In the genomic region with DNA sequence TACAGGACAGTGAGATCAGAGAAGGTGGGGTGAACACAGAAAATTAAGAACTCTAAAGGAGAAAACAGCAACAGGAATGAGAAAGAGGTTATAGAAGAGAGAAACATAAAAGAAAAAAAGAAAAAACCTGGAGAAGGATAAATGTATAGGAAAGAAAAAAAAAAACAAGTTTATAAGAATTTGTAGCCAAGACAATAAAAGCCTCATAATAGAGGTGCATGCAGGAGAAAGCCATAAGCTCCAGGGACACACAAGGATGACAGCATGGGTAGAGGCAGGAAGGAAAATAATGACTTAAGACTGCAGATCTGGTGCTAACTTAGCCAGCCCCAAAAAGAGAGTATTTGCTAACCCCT, we compare ENCODE assay signal across 23 cellular contexts.
A peak's percentile ranks its signal among the peaks of the same experiment; 100 is the strongest.
DNase-seq lines count a peak whose midpoint lies in the region; ATAC-seq, FAIRE-seq and TF ChIP-seq lines count a peak whose summit lies in the region.
"Had no signal": no experiment of that assay in that cellular context is flagged by ENCODE, and none has a peak within 500 bp of the region (broad histone marks: within the 10 kb centered on the region; RNA-seq: fewer than 3 reads in every experiment).

No MANE protein-coding gene starts in this region.

- H3K4me2 ChIP-seq in KMS-11 (peak overlapping the region; percentile 98), astrocyte (ENCODE audit: low read length) (no peak overlapping the region)

- no peaks in the 10 kb centered on the region for H4K20me1 ChIP-seq in KMS-11 (ENCODE audit: insufficient read depth)
- no peaks in the 10 kb centered on the region for H4K20me1 ChIP-seq in astrocyte (ENCODE audit: insufficient read depth, low read length)

- peak overlapping the region; percentile 37 for H3K27ac Mint-ChIP-seq in Caco-2 (ENCODE audit: unreplicated experiment)
- H3K27ac Mint-ChIP-seq in astrocyte (ENCODE audit: unreplicated experiment), result peak overlapping the region; percentile 48
- H3K27ac Mint-ChIP-seq in nephron progenitor cell, result peak overlapping the region; percentile 74

- H3K9ac ChIP-seq in KMS-11 (no peak overlapping the region), astrocyte (ENCODE audit: low read length) (no peak overlapping the region)

- CTCF ChIA-PET in Caco-2 (lab: Charles Lee), result no interaction called here

- H3K27me3 Mint-ChIP-seq in Caco-2 (ENCODE audit: insufficient read depth, unreplicated experiment) (no peaks in the 10 kb centered on the region), astrocyte (ENCODE audit: low read depth, unreplicated experiment) (no peaks in the 10 kb centered on the region), nephron progenitor cell (ENCODE audit: low read depth, poor library complexity) (no peaks in the 10 kb centered on the region)
- H3K27me3 Mint-ChIP-seq: naive thymus-derived CD4-positive, alpha-beta T cell had no signal

- no peak for TF ChIP-seq CTCF in Caco-2 (IDR thresholded peaks at IDR 0.05; ENCODE audit: insufficient read depth in 1 of 2, low read depth in 1 of 2, low read length in 1 of 2, severe bottlenecking in 1 of 2, unreplicated experiment in 1 of 2)
- no peak for TF ChIP-seq CTCF in KMS-11 (conservative IDR thresholded peaks at IDR 0.05; ENCODE audit: low read depth, low read length)
- TF ChIP-seq CTCF in astrocyte (IDR thresholded peaks at IDR 0.05; ENCODE audit: insufficient read depth, low read depth, low read length), result no peak
- no peak for TF ChIP-seq CTCF in nephron progenitor cell (IDR thresholded peaks at IDR 0.05)

- H3K4me3 Mint-ChIP-seq in Caco-2 (ENCODE audit: unreplicated experiment), result no peak overlapping the region
- H3K4me3 Mint-ChIP-seq in astrocyte (ENCODE audit: unreplicated experiment), result no peak overlapping the region
- H3K4me3 Mint-ChIP-seq in nephron progenitor cell, result peak overlapping the region; percentile 61
- H3K4me3 Mint-ChIP-seq: CD4-positive, CD25-positive, alpha-beta regulatory T cell; naive thymus-derived CD4-positive, alpha-beta T cell had no signal

- H3K36me3 ChIP-seq in Caco-2 (ENCODE audit: control insufficient read depth, insufficient read depth, low read length), result no peaks in the 10 kb centered on the region
- H3K36me3 ChIP-seq in KMS-11 (ENCODE audit: insufficient read depth), result no peaks in the 10 kb centered on the region
- H3K36me3 ChIP-seq in astrocyte (ENCODE audit: insufficient read depth, low read length), result no peaks in the 10 kb centered on the region
- H3K36me3 ChIP-seq: pancreas had no signal

- H3K4me3 ChIP-seq in Caco-2 (ENCODE audit: low read depth, low read length) (no peak overlapping the region), KMS-11 (IDR thresholded peaks at IDR 0.05; ENCODE audit: insufficient read depth, low read depth, low read length) (no peak overlapping the region), astrocyte (ENCODE audit: insufficient read depth, low read depth, low read length) (no peak overlapping the region)
- H3K4me3 ChIP-seq: body of pancreas, pancreas had no signal

- H3K79me2 ChIP-seq in KMS-11 (ENCODE audit: insufficient read depth, low read depth) (no peaks in the 10 kb centered on the region), astrocyte (ENCODE audit: insufficient read depth, low read length) (no peaks in the 10 kb centered on the region)

- FAIRE-seq in astrocyte (lab: Jason Lieb, UNC), result no peak
- FAIRE-seq: GM19239, pancreas had no signal

- no TSS peak for BruUV-seq in Caco-2 (replicated peaks; lab: Mats Ljungman, UMichigan)

- DNase-seq in Caco-2 (no peak), astrocyte (ENCODE audit: low read depth) (no peak), nephron progenitor cell (no peak), SKM-1 (lab: John Stamatoyannopoulos, UW; ENCODE audit: unreplicated experiment) (no peak)
- DNase-seq: activated gamma-delta T cell; body of pancreas; CD4-positive, CD25-positive, alpha-beta regulatory T cell; DMS 273 treated with DMSO at 0.1 percent for 48 hours; effector memory CD4-positive, alpha-beta T cell; foreskin fibroblast; immature natural killer cell; KBM-7; naive thymus-derived CD4-positive, alpha-beta T cell; NCI-H1436; NCI-H2107; NCI-H446 treated with DMSO at 0.1 percent for 48 hours; pancreas; stimulated activated naive CD4-positive, alpha-beta T cell had no signal

- peaks cover 43% of the 10 kb centered on the region for H3K4me1 Mint-ChIP-seq in Caco-2 (ENCODE audit: low read depth, unreplicated experiment)
- H3K4me1 Mint-ChIP-seq in astrocyte (ENCODE audit: low read depth, unreplicated experiment), result peaks cover 31% of the 10 kb centered on the region
- H3K4me1 Mint-ChIP-seq in nephron progenitor cell, result peaks cover 84% of the 10 kb centered on the region

- ATAC-seq in GM21576 (IDR thresholded peaks at IDR 0.05; ENCODE audit: unreplicated experiment) (no peak), HG03045 (IDR thresholded peaks at IDR 0.05; ENCODE audit: unreplicated experiment) (no peak)
- ATAC-seq: body of pancreas; left lobe of liver; naive thymus-derived CD4-positive, alpha-beta T cell; pancreas had no signal

- POLR2A ChIA-PET in Caco-2 (lab: Charles Lee), result no interaction called here

- H3K9me3 Mint-ChIP-seq in Caco-2 (ENCODE audit: unreplicated experiment) (no peaks in the 10 kb centered on the region), astrocyte (ENCODE audit: unreplicated experiment) (no peaks in the 10 kb centered on the region), nephron progenitor cell (no peaks in the 10 kb centered on the region)
- H3K9me3 Mint-ChIP-seq: CD4-positive, CD25-positive, alpha-beta regulatory T cell; naive thymus-derived CD4-positive, alpha-beta T cell had no signal

- H3K27me3 ChIP-seq in Caco-2 (replicated peaks; ENCODE audit: control insufficient read depth, insufficient read depth, low read length) (no peaks in the 10 kb centered on the region), KMS-11 (ENCODE audit: insufficient read depth, low read depth) (no peaks in the 10 kb centered on the region), astrocyte (ENCODE audit: insufficient read depth, low read length) (no peaks in the 10 kb centered on the region)
- H3K27me3 ChIP-seq: body of pancreas, pancreas had no signal

- H3K36me3 Mint-ChIP-seq in Caco-2 (ENCODE audit: insufficient read depth, unreplicated experiment) (peaks cover 30% of the 10 kb centered on the region), astrocyte (ENCODE audit: low read depth, unreplicated experiment) (no peaks in the 10 kb centered on the region), nephron progenitor cell (ENCODE audit: low read depth) (no peaks in the 10 kb centered on the region)
- H3K36me3 Mint-ChIP-seq: CD4-positive, CD25-positive, alpha-beta regulatory T cell; immature natural killer cell; naive thymus-derived CD4-positive, alpha-beta T cell had no signal

- peak overlapping the region; percentile 15; the same call in 1 of the 2 replicates for H2AFZ ChIP-seq in KMS-11 (ENCODE audit: low read depth)
- no peak overlapping the region for H2AFZ ChIP-seq in astrocyte (ENCODE audit: low read depth, low read length)

- intact Hi-C loops in Caco-2 (cut with micrococcal nuclease; ENCODE audit: unreplicated experiment), result no loop called here

- H3K9me3 ChIP-seq in Caco-2, result no peaks in the 10 kb centered on the region
- H3K9me3 ChIP-seq in astrocyte (ENCODE audit: insufficient read depth, low read depth, low read length), result no peaks in the 10 kb centered on the region
- H3K9me3 ChIP-seq: body of pancreas, pancreas had no signal

- H3K4me1 ChIP-seq in Caco-2 (peaks cover 71% of the 10 kb centered on the region), KMS-11 (ENCODE audit: low read depth, poor library complexity, severe bottlenecking) (peaks cover 57% of the 10 kb centered on the region), astrocyte (ENCODE audit: insufficient read depth, low read length) (peaks cover 17% of the 10 kb centered on the region)

- H3K27ac ChIP-seq in KMS-11, result peak overlapping the region; percentile 97
- H3K27ac ChIP-seq in astrocyte (ENCODE audit: low read depth, low read length), result no peak overlapping the region
